Comparison of ENCODE assay signal across 1 cellular context in the genomic region with DNA sequence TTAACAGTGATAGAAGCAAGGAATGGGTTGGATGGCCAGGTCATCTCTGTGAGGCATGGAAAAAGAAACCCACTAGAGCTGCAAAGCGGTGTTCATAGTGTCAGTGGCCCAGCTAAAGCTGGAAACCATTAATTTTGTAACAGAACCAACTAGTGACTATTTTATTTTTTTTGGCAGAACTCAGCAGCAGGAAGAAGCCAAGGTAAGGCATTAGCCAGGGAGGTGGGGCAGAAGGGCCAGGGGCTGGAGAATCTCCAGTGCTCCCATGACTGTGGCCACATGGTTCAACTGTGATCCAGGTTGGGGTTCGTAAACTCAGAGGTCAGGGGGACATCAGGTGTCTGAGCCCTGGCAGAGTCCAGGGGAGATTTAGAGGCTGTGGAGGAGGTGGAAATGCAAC.
TF ChIP-seq lines count a peak whose summit lies in the region.

No MANE protein-coding gene starts in this region.

TF ChIP-seq in HepG2, 621 proteins besides CTCF, POLR2A, EP300 and RAD21:
- TF ChIP-seq SP140L (CRISPR knock-in tag; IDR thresholded peaks at IDR 0.05; ENCODE audit: borderline replicate concordance): no peak
- TF ChIP-seq NFYC (CRISPR knock-in tag; IDR thresholded peaks at IDR 0.05): no peak
- TF ChIP-seq, protein P1, sequence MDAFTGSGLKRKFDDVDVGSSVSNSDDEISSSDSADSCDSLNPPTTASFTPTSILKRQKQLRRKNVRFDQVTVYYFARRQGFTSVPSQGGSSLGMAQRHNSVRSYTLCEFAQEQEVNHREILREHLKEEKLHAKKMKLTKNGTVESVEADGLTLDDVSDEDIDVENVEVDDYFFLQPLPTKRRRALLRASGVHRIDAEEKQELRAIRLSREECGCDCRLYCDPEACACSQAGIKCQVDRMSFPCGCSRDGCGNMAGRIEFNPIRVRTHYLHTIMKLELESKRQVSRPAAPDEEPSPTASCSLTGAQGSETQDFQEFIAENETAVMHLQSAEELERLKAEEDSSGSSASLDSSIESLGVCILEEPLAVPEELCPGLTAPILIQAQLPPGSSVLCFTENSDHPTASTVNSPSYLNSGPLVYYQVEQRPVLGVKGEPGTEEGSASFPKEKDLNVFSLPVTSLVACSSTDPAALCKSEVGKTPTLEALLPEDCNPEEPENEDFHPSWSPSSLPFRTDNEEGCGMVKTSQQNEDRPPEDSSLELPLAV (CRISPR knock-in tag; conservative IDR thresholded peaks at IDR 0.05; ENCODE audit: low read depth): no peak
- no peak for TF ChIP-seq ZNF20 (CRISPR knock-in tag; IDR thresholded peaks at IDR 0.05)
- no peak for TF ChIP-seq SNAI1 (CRISPR knock-in tag; IDR thresholded peaks at IDR 0.05; ENCODE audit: borderline replicate concordance)
- TF ChIP-seq SIN3A (IDR thresholded peaks at IDR 0.05; ENCODE audit: borderline replicate concordance, low read depth, low read length): no peak
- TF ChIP-seq RFXAP (CRISPR knock-in tag; IDR thresholded peaks at IDR 0.05; ENCODE audit: borderline replicate concordance): no peak
- no peak for TF ChIP-seq SSRP1 (CRISPR knock-in tag; IDR thresholded peaks at IDR 0.05)
- no peak for TF ChIP-seq ZNF468 (CRISPR knock-in tag; IDR thresholded peaks at IDR 0.05)
- TF ChIP-seq ZNF44 (CRISPR knock-in tag; IDR thresholded peaks at IDR 0.05): no peak
- TF ChIP-seq NAIF1 (CRISPR knock-in tag; IDR thresholded peaks at IDR 0.05; ENCODE audit: borderline replicate concordance): no peak
- TF ChIP-seq, protein P2, sequence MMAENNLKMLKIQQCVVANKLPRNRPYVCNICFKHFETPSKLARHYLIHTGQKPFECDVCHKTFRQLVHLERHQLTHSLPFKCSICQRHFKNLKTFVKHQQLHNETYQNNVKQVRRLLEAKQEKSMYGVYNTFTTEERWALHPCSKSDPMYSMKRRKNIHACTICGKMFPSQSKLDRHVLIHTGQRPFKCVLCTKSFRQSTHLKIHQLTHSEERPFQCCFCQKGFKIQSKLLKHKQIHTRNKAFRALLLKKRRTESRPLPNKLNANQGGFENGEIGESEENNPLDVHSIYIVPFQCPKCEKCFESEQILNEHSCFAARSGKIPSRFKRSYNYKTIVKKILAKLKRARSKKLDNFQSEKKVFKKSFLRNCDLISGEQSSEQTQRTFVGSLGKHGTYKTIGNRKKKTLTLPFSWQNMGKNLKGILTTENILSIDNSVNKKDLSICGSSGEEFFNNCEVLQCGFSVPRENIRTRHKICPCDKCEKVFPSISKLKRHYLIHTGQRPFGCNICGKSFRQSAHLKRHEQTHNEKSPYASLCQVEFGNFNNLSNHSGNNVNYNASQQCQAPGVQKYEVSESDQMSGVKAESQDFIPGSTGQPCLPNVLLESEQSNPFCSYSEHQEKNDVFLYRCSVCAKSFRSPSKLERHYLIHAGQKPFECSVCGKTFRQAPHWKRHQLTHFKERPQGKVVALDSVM (CRISPR knock-in tag; IDR thresholded peaks at IDR 0.05): no peak
- TF ChIP-seq, protein P3, sequence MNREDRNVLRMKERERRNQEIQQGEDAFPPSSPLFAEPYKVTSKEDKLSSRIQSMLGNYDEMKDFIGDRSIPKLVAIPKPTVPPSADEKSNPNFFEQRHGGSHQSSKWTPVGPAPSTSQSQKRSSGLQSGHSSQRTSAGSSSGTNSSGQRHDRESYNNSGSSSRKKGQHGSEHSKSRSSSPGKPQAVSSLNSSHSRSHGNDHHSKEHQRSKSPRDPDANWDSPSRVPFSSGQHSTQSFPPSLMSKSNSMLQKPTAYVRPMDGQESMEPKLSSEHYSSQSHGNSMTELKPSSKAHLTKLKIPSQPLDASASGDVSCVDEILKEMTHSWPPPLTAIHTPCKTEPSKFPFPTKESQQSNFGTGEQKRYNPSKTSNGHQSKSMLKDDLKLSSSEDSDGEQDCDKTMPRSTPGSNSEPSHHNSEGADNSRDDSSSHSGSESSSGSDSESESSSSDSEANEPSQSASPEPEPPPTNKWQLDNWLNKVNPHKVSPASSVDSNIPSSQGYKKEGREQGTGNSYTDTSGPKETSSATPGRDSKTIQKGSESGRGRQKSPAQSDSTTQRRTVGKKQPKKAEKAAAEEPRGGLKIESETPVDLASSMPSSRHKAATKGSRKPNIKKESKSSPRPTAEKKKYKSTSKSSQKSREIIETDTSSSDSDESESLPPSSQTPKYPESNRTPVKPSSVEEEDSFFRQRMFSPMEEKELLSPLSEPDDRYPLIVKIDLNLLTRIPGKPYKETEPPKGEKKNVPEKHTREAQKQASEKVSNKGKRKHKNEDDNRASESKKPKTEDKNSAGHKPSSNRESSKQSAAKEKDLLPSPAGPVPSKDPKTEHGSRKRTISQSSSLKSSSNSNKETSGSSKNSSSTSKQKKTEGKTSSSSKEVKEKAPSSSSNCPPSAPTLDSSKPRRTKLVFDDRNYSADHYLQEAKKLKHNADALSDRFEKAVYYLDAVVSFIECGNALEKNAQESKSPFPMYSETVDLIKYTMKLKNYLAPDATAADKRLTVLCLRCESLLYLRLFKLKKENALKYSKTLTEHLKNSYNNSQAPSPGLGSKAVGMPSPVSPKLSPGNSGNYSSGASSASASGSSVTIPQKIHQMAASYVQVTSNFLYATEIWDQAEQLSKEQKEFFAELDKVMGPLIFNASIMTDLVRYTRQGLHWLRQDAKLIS (CRISPR knock-in tag; IDR thresholded peaks at IDR 0.05): no peak
- no peak for TF ChIP-seq HNF4A (CRISPR knock-in tag; IDR thresholded peaks at IDR 0.05)
- TF ChIP-seq, protein P4, sequence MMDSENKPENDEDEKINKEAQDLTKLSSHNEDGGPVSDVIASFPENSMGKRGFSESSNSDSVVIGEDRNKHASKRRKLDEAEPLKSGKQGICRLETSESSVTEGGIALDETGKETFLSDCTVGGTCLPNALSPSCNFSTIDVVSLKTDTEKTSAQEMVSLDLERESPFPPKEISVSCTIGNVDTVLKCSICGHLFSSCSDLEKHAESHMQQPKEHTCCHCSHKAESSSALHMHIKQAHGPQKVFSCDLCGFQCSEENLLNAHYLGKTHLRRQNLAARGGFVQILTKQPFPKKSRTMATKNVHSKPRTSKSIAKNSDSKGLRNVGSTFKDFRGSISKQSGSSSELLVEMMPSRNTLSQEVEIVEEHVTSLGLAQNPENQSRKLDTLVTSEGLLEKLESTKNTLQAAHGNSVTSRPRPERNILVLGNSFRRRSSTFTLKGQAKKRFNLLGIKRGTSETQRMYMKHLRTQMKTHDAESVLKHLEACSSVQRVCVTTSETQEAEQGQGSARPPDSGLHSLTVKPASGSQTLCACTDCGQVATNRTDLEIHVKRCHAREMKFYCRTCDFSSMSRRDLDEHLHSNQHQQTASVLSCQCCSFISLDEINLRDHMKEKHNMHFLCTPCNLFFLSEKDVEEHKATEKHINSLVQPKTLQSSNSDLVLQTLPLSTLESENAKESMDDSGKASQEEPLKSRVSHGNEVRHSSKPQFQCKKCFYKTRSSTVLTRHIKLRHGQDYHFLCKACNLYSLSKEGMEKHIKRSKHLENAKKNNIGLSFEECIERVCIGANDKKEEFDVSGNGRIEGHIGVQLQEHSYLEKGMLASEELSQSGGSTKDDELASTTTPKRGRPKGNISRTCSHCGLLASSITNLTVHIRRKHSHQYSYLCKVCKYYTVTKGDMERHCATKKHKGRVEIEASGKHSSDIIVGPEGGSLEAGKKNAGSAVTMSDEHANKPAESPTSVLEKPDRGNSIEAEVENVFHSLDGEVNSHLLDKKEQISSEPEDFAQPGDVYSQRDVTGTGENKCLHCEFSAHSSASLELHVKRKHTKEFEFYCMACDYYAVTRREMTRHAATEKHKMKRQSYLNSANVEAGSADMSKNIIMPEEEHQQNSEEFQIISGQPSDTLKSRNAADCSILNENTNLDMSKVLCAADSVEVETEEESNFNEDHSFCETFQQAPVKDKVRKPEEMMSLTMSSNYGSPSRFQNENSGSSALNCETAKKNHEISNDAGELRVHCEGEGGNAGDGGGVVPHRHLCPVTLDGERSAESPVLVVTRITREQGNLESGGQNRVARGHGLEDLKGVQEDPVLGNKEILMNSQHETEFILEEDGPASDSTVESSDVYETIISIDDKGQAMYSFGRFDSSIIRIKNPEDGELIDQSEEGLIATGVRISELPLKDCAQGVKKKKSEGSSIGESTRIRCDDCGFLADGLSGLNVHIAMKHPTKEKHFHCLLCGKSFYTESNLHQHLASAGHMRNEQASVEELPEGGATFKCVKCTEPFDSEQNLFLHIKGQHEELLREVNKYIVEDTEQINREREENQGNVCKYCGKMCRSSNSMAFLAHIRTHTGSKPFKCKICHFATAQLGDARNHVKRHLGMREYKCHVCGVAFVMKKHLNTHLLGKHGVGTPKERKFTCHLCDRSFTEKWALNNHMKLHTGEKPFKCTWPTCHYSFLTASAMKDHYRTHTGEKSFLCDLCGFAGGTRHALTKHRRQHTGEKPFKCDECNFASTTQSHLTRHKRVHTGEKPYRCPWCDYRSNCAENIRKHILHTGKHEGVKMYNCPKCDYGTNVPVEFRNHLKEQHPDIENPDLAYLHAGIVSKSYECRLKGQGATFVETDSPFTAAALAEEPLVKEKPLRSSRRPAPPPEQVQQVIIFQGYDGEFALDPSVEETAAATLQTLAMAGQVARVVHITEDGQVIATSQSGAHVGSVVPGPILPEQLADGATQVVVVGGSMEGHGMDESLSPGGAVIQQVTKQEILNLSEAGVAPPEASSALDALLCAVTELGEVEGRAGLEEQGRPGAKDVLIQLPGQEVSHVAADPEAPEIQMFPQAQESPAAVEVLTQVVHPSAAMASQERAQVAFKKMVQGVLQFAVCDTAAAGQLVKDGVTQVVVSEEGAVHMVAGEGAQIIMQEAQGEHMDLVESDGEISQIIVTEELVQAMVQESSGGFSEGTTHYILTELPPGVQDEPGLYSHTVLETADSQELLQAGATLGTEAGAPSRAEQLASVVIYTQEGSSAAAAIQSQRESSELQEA (CRISPR knock-in tag; IDR thresholded peaks at IDR 0.05; ENCODE audit: not compliant biosample characterization): no peak
